35 cellular contexts compared by ENCODE assay signal in the genomic region with DNA sequence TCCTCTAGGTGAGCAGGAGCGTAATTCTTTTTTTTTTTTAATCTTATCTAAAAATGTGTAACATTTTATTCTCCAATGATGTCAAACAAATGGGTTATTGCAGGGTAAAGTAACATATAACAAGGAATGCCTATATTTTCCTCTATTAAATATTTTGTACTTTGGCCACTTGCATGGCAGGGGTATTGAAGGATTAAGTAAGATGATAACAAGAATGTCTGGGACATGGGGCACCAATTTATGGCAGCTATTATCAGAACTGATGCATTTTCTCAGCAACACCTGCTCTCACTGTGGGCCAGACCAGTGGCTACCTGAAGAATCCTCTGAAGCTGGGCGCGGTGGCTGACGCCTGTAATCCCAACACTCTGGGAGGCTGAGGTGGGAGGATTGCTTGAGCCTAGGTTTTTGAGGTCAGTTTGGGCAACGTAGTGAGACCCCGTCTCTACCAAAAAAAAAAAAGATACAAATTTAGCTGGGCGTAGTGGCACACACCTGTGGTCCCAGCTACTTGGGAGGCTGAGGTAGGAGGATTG.
"Had no signal": no experiment of that assay in that cellular context is flagged by ENCODE, and none has a peak within 500 bp of the region (broad histone marks: within the 10 kb centered on the region; RNA-seq: fewer than 3 reads in every experiment).

No MANE protein-coding gene starts in this region.

- H3K27ac Mint-ChIP-seq: activated B cell treated with CpG ODN at 0.5 μM for 24 hours; activated CD4-positive, alpha-beta memory T cell treated with anti-CD3 and anti-CD28 coated beads for 36 hours; activated CD4-positive, alpha-beta T cell treated with anti-CD3 and anti-CD28 coated beads, Interleukin-2, amount 10 ng/mL, durations not matched to agents 24 days and 14 days; activated CD8-positive, alpha-beta T cell treated with anti-CD3 and anti-CD28 coated beads for 36 hours; activated naive CD4-positive, alpha-beta T cell treated with anti-CD3 and anti-CD28 coated beads, Interleukin-2, amount 10 ng/mL, durations not matched to agents 7 days and 5 days; activated naive CD4-positive, alpha-beta T cell treated with anti-CD3 and anti-CD28 coated beads, Interleukin-2, amount 50 U/mL, for 24 hours; activated naive CD8-positive, alpha-beta T cell; activated naive CD8-positive, alpha-beta T cell treated with anti-CD3 and anti-CD28 coated beads, Interleukin-2, amount 10 ng/mL, durations not matched to agents 7 days and 5 days; activated naive CD8-positive, alpha-beta T cell treated with anti-CD3 and anti-CD28 coated beads, Interleukin-2, amount 50 U/mL, for 24 hours; activated T-cell treated with anti-CD3 and anti-CD28 coated beads, Interleukin-2, amount 50 U/mL, for 72 hours; activated T-helper 1 cell treated with anti-CD3 and anti-CD28 coated beads, Interleukin-12 subunit alpha, Interleukin-12 subunit beta, Interleukin-2, Interleukin-4 antibody, amounts not matched to agents 30 ng/mL and 10 ng/mL and 1 ng/mL, durations not matched to agents 14 hours and 24 hours and 36 hours; activated T-helper 17 cell treated with anti-CD3 and anti-CD28 coated beads, Interleukin-2, amount 50 U/mL, for 72 hours; T-helper 1 cell treated with Interleukin-12 subunit alpha and Interleukin-12 subunit beta and Interleukin-4 antibody, amounts not matched to agents 30 μg/mL and 1 μg/mL, for 36 hours; T-helper 2 cell treated with Interferon-gamma antibody and Interleukin-4, amounts not matched to agents 5 μg/mL and 100 μg/mL, for 36 hours had no signal

- FAIRE-seq: astrocyte, TTC549 had no signal

- DNase-seq: activated B cell treated with CpG ODN at 0.5 μM for 24 hours; activated CD4-positive, alpha-beta memory T cell treated with anti-CD3 and anti-CD28 coated beads for 36 hours; activated CD4-positive, alpha-beta T cell treated with anti-CD3 and anti-CD28 coated beads for 4 hours; activated CD4-positive, alpha-beta T cell treated with anti-CD3 and anti-CD28 coated beads, Interleukin-2, amount 10 ng/mL, durations not matched to agents 24 days and 14 days; activated CD4-positive, alpha-beta T cell treated with anti-CD3 and anti-CD28 coated beads, Interleukin-2, amount 50 U/mL, for 1 hour; activated CD4-positive, alpha-beta T cell treated with anti-CD3 and anti-CD28 coated beads, Interleukin-2, amount 50 U/mL, for 4 hours; activated CD4-positive, CD25-positive, alpha-beta regulatory T cell treated with anti-CD3 and anti-CD28 coated beads, Interleukin-2, amount 50 U/mL, for 72 hours; activated CD8-positive, alpha-beta T cell treated with anti-CD3 and anti-CD28 coated beads for 36 hours; activated effector memory CD4-positive, alpha-beta T cell treated with anti-CD3 and anti-CD28 coated beads, Interleukin-2, amount 50 U/mL, for 16 hours; activated naive CD4-positive, alpha-beta T cell treated with anti-CD3 and anti-CD28 coated beads, Interleukin-2, amount 10 ng/mL, durations not matched to agents 7 days and 5 days; activated naive CD4-positive, alpha-beta T cell treated with Interleukin-2 at 50 U/mL for 16 hours; activated naive CD8-positive, alpha-beta T cell treated with anti-CD3 and anti-CD28 coated beads, Interleukin-2, amount 10 ng/mL, durations not matched to agents 7 days and 5 days; activated naive CD8-positive, alpha-beta T cell treated with anti-CD3 and anti-CD28 coated beads, Interleukin-2, amount 50 U/mL, for 24 hours; activated T-cell treated with anti-CD3 and anti-CD28 coated beads for 4 hours; activated T-cell treated with anti-CD3 and anti-CD28 coated beads, Interleukin-2, amount 50 U/mL, for 1 hour; activated T-cell treated with anti-CD3 and anti-CD28 coated beads, Interleukin-2, amount 50 U/mL, for 4 hours; activated T-cell treated with anti-CD3 and anti-CD28 coated beads, Interleukin-2, amount 50 U/mL, for 72 hours; aorta; body of pancreas; brain microvascular endothelial cell; central memory CD4-positive, alpha-beta T cell; SW 1271; T-helper 1 cell; T-helper 2 cell; T-helper 9 cell had no signal

- ATAC-seq: activated CD8-positive, alpha-beta T cell treated with anti-CD3 and anti-CD28 coated beads for 36 hours; activated naive CD8-positive, alpha-beta T cell treated with anti-CD3 and anti-CD28 coated beads, Interleukin-2, amount 50 U/mL, for 24 hours; activated T-cell treated with anti-CD3 and anti-CD28 coated beads, Interleukin-2, amount 50 U/mL, for 4 hours; activated T-cell treated with anti-CD3 and anti-CD28 coated beads, Interleukin-2, amount 50 U/mL, for 72 hours; activated T-helper 17 cell treated with anti-CD3 and anti-CD28 coated beads, Interleukin-2, amount 50 U/mL, for 72 hours; body of pancreas had no signal

- H3K36me3 Mint-ChIP-seq: activated CD4-positive, alpha-beta memory T cell treated with anti-CD3 and anti-CD28 coated beads for 36 hours; activated naive CD4-positive, alpha-beta T cell treated with anti-CD3 and anti-CD28 coated beads, Interleukin-2, amount 10 ng/mL, durations not matched to agents 7 days and 5 days; activated naive CD4-positive, alpha-beta T cell treated with anti-CD3 and anti-CD28 coated beads, Interleukin-2, amount 50 U/mL, for 24 hours; activated naive CD8-positive, alpha-beta T cell treated with anti-CD3 and anti-CD28 coated beads, Interleukin-2, amount 10 ng/mL, durations not matched to agents 7 days and 5 days had no signal

- H3K9me3 ChIP-seq: body of pancreas had no signal

- H3K27me3 Mint-ChIP-seq: activated T-helper 17 cell treated with anti-CD3 and anti-CD28 coated beads, Interleukin-2, amount 50 U/mL, for 72 hours had no signal

- H3K4me3 ChIP-seq: body of pancreas, breast epithelium had no signal

- H3K4me1 Mint-ChIP-seq: activated B cell treated with CpG ODN at 0.5 μM for 24 hours; activated naive CD4-positive, alpha-beta T cell treated with anti-CD3 and anti-CD28 coated beads, Interleukin-2, amount 10 ng/mL, durations not matched to agents 7 days and 5 days; activated naive CD4-positive, alpha-beta T cell treated with anti-CD3 and anti-CD28 coated beads, Interleukin-2, amount 50 U/mL, for 24 hours; activated naive CD8-positive, alpha-beta T cell treated with anti-CD3 and anti-CD28 coated beads, Interleukin-2, amount 10 ng/mL, durations not matched to agents 7 days and 5 days; activated naive CD8-positive, alpha-beta T cell treated with anti-CD3 and anti-CD28 coated beads, Interleukin-2, amount 50 U/mL, for 24 hours had no signal

- H3K36me3 ChIP-seq: brain microvascular endothelial cell, breast epithelium had no signal

- H3K27ac ChIP-seq: body of pancreas, brain microvascular endothelial cell, breast epithelium, VCaP had no signal

- H3K9me3 Mint-ChIP-seq: activated B cell treated with CpG ODN at 0.5 μM for 24 hours; activated CD4-positive, alpha-beta memory T cell treated with anti-CD3 and anti-CD28 coated beads for 36 hours; activated CD8-positive, alpha-beta T cell treated with anti-CD3 and anti-CD28 coated beads for 36 hours; activated naive CD4-positive, alpha-beta T cell treated with anti-CD3 and anti-CD28 coated beads, Interleukin-2, amount 10 ng/mL, durations not matched to agents 7 days and 5 days; activated naive CD4-positive, alpha-beta T cell treated with anti-CD3 and anti-CD28 coated beads, Interleukin-2, amount 50 U/mL, for 24 hours; activated naive CD8-positive, alpha-beta T cell treated with anti-CD3 and anti-CD28 coated beads, Interleukin-2, amount 10 ng/mL, durations not matched to agents 7 days and 5 days; activated naive CD8-positive, alpha-beta T cell treated with anti-CD3 and anti-CD28 coated beads, Interleukin-2, amount 50 U/mL, for 24 hours; activated T-cell treated with anti-CD3 and anti-CD28 coated beads, Interleukin-2, amount 50 U/mL, for 4 hours; activated T-helper 1 cell treated with anti-CD3 and anti-CD28 coated beads, Interleukin-12 subunit alpha, Interleukin-12 subunit beta, Interleukin-2, Interleukin-4 antibody, amounts not matched to agents 30 ng/mL and 10 ng/mL and 1 ng/mL, durations not matched to agents 14 hours and 24 hours and 36 hours; activated T-helper 17 cell treated with anti-CD3 and anti-CD28 coated beads, Interleukin-2, amount 50 U/mL, for 72 hours; T-helper 1 cell treated with Interleukin-12 subunit alpha and Interleukin-12 subunit beta and Interleukin-4 antibody, amounts not matched to agents 30 μg/mL and 1 μg/mL, for 36 hours; T-helper 2 cell treated with Interferon-gamma antibody and Interleukin-4, amounts not matched to agents 5 μg/mL and 100 μg/mL, for 36 hours had no signal

- H3K27me3 ChIP-seq: body of pancreas, brain microvascular endothelial cell, breast epithelium had no signal

- H3K4me1 ChIP-seq: body of pancreas, breast epithelium had no signal

- H3K4me3 Mint-ChIP-seq: activated B cell treated with CpG ODN at 0.5 μM for 24 hours; activated CD4-positive, alpha-beta memory T cell treated with anti-CD3 and anti-CD28 coated beads for 36 hours; activated CD4-positive, alpha-beta T cell treated with anti-CD3 and anti-CD28 coated beads, Interleukin-2, amount 10 ng/mL, durations not matched to agents 24 days and 14 days; activated CD8-positive, alpha-beta T cell treated with anti-CD3 and anti-CD28 coated beads for 36 hours; activated naive CD4-positive, alpha-beta T cell treated with anti-CD3 and anti-CD28 coated beads, Interleukin-2, amount 10 ng/mL, durations not matched to agents 7 days and 5 days; activated naive CD4-positive, alpha-beta T cell treated with anti-CD3 and anti-CD28 coated beads, Interleukin-2, amount 50 U/mL, for 24 hours; activated naive CD8-positive, alpha-beta T cell; activated naive CD8-positive, alpha-beta T cell treated with anti-CD3 and anti-CD28 coated beads, Interleukin-2, amount 10 ng/mL, durations not matched to agents 7 days and 5 days; activated naive CD8-positive, alpha-beta T cell treated with anti-CD3 and anti-CD28 coated beads, Interleukin-2, amount 50 U/mL, for 24 hours; activated T-cell treated with anti-CD3 and anti-CD28 coated beads, Interleukin-2, amount 50 U/mL, for 4 hours; activated T-cell treated with anti-CD3 and anti-CD28 coated beads, Interleukin-2, amount 50 U/mL, for 72 hours; activated T-helper 1 cell treated with anti-CD3 and anti-CD28 coated beads, Interleukin-12 subunit alpha, Interleukin-12 subunit beta, Interleukin-2, Interleukin-4 antibody, amounts not matched to agents 30 ng/mL and 10 ng/mL and 1 ng/mL, durations not matched to agents 14 hours and 24 hours and 36 hours; activated T-helper 17 cell treated with anti-CD3 and anti-CD28 coated beads, Interleukin-2, amount 50 U/mL, for 72 hours; T-helper 1 cell treated with Interleukin-12 subunit alpha and Interleukin-12 subunit beta and Interleukin-4 antibody, amounts not matched to agents 30 μg/mL and 1 μg/mL, for 36 hours; T-helper 2 cell treated with Interferon-gamma antibody and Interleukin-4, amounts not matched to agents 5 μg/mL and 100 μg/mL, for 36 hours had no signal
